Comparison of ENCODE assay signal across 11 cellular contexts in the genomic region with DNA sequence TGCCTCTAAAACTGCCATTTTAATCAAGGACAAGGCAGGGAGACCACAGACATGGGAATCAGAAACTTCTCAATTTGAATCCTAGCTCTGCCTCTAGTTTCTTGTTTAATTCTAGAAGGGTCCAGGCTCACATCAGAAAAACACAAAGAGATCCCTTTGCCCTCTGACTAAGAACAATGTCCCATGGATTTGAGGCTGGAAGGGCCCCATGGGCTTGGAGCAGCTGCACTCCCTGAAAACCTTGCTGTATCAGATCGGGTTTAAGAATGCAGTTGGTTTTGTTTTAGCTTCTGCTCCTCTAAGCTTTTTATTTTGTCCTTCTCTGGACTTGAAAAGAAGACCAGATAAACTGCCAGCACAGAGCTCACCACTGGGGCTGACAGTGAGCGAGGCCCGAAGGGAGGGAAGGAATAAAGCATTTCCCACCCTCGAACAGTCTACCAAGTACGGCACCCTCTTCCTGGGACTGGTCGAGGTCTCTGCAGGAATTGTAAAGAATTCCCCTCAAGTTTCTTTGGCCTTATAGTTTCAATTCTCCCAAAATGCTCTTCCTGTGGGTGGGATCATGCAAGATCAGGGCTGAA.
DNase-seq lines count a peak whose midpoint lies in the region; ATAC-seq lines count a peak whose summit lies in the region.
"Had no signal": no experiment of that assay in that cellular context is flagged by ENCODE, and none has a peak within 500 bp of the region (broad histone marks: within the 10 kb centered on the region; RNA-seq: fewer than 3 reads in every experiment).

No MANE protein-coding gene starts in this region.

- H3K9me3 ChIP-seq in mesenchymal stem cell (ENCODE audit: control insufficient read depth, low read length) (no peaks in the 10 kb centered on the region), stomach smooth muscle (ENCODE audit: control insufficient read depth in 2 of 2, low read length in 2 of 2) (no peaks in the 10 kb centered on the region)

- H3K27me3 Mint-ChIP-seq in natural killer cell treated with Interleukin-12 subunit alpha and Interleukin-12 subunit beta and Interleukin-15 and Interleukin-18, amount 100 ng/mL, for 72 hours, result no peaks in the 10 kb centered on the region

- H3K4me1 Mint-ChIP-seq in natural killer cell treated with Interleukin-12 subunit alpha and Interleukin-12 subunit beta and Interleukin-15 and Interleukin-18, amount 100 ng/mL, for 72 hours (ENCODE audit: low read depth in 2 of 2), result peaks cover 16 to 17% of the 10 kb centered on the region in 2 donors

- no peak overlapping the region for H2AFZ ChIP-seq in mesenchymal stem cell (ENCODE audit: low read depth, low read length)

- peak overlapping the region in 1 of 2 donors; percentile 70 for H3K27ac Mint-ChIP-seq in natural killer cell treated with Interleukin-12 subunit alpha and Interleukin-12 subunit beta and Interleukin-15 and Interleukin-18, amount 100 ng/mL, for 72 hours
- H3K27ac Mint-ChIP-seq: T-helper 1 cell treated with Interleukin-12 subunit alpha and Interleukin-12 subunit beta and Interleukin-4 antibody, amounts not matched to agents 30 μg/mL and 1 μg/mL, for 36 hours had no signal

- H3K14ac ChIP-seq in mesenchymal stem cell (ENCODE audit: low read length in 2 of 2), result no peak overlapping the region

- ATAC-seq in natural killer cell treated with Interleukin-12 subunit alpha and Interleukin-12 subunit beta and Interleukin-15 and Interleukin-18, amount 100 ng/mL, for 72 hours, result no peak

- H3K36me3 ChIP-seq in mesenchymal stem cell (ENCODE audit: control insufficient read depth in 1 of 2, insufficient read depth in 2 of 2, low read depth in 1 of 2, low read length in 2 of 2) (no peaks in the 10 kb centered on the region), stomach smooth muscle (ENCODE audit: control insufficient read depth in 2 of 2, insufficient read depth in 2 of 2, low read length in 2 of 2) (no peaks in the 10 kb centered on the region)

- H3K36me3 Mint-ChIP-seq in natural killer cell treated with Interleukin-12 subunit alpha and Interleukin-12 subunit beta and Interleukin-15 and Interleukin-18, amount 100 ng/mL, for 72 hours, result peaks cover 4% of the 10 kb centered on the region

- H3K4me2 ChIP-seq in mesenchymal stem cell (ENCODE audit: low read length, poor library complexity, severe bottlenecking), result no peak overlapping the region

- no peak overlapping the region for H2BK120ac ChIP-seq in mesenchymal stem cell (ENCODE audit: low read depth, low read length)

- peaks cover 45% of the 10 kb centered on the region for H3K79me1 ChIP-seq in mesenchymal stem cell (replicated peaks; ENCODE audit: low read length, poor library complexity, severe bottlenecking)

- peaks cover 2% of the 10 kb centered on the region for H3K9me3 Mint-ChIP-seq in natural killer cell treated with Interleukin-12 subunit alpha and Interleukin-12 subunit beta and Interleukin-15 and Interleukin-18, amount 100 ng/mL, for 72 hours

- H3K4me3 ChIP-seq in mesenchymal stem cell (ENCODE audit: insufficient read depth in 1 of 2, low read depth in 1 of 2, low read length in 2 of 2), result peak overlapping the region in 1 of 2 experiments; percentile 40
- no peak overlapping the region for H3K4me3 ChIP-seq in stomach smooth muscle (ENCODE audit: low read length in 2 of 2)

- no peak overlapping the region for H2BK12ac ChIP-seq in mesenchymal stem cell (ENCODE audit: low read length in 2 of 2)

- H3K18ac ChIP-seq in mesenchymal stem cell (ENCODE audit: low read depth in 1 of 2, low read length in 2 of 2), result peak overlapping the region in 1 of 2 experiments; percentile 38

- no peaks in the 10 kb centered on the region for H3K27me3 ChIP-seq in mesenchymal stem cell (ENCODE audit: control insufficient read depth in 1 of 2, insufficient read depth in 1 of 2, low read length in 2 of 2)
- no peaks in the 10 kb centered on the region for H3K27me3 ChIP-seq in stomach smooth muscle (ENCODE audit: control insufficient read depth in 1 of 2, insufficient read depth in 2 of 2, low read length in 2 of 2)

- no peak overlapping the region for H3K4ac ChIP-seq in mesenchymal stem cell (ENCODE audit: low read depth in 1 of 2, low read length in 2 of 2)

- H2BK5ac ChIP-seq in mesenchymal stem cell (ENCODE audit: low read depth, low read length, poor library complexity, severe bottlenecking), result no peak overlapping the region

- no peak overlapping the region for H3K4me3 Mint-ChIP-seq in natural killer cell treated with Interleukin-12 subunit alpha and Interleukin-12 subunit beta and Interleukin-15 and Interleukin-18, amount 100 ng/mL, for 72 hours
- H3K4me3 Mint-ChIP-seq: T-helper 1 cell treated with Interleukin-12 subunit alpha and Interleukin-12 subunit beta and Interleukin-4 antibody, amounts not matched to agents 30 μg/mL and 1 μg/mL, for 36 hours had no signal

- peak overlapping the region; percentile 30 for H4K8ac ChIP-seq in mesenchymal stem cell (ENCODE audit: low read length)

- H3K9ac ChIP-seq in mesenchymal stem cell (ENCODE audit: low read length) (peak overlapping the region; percentile 67), stomach smooth muscle (ENCODE audit: low read length in 2 of 2) (peak overlapping the region in 1 of 2 donors; percentile 42)

- no peak overlapping the region for H4K91ac ChIP-seq in mesenchymal stem cell (ENCODE audit: low read length)

- H3K4me1 ChIP-seq in mesenchymal stem cell (ENCODE audit: control insufficient read depth, insufficient read depth, low read depth, low read length) (no peaks in the 10 kb centered on the region), stomach smooth muscle (ENCODE audit: control insufficient read depth, insufficient read depth, low read length) (peaks cover 46% of the 10 kb centered on the region)

- no peak overlapping the region for H2BK15ac ChIP-seq in mesenchymal stem cell (ENCODE audit: low read depth, poor library complexity, severe bottlenecking)

- H3K27ac ChIP-seq in angular gyrus (ENCODE audit: low read depth, low read length), result peak overlapping the region; percentile 94
- H3K27ac ChIP-seq in mesenchymal stem cell (ENCODE audit: low read length, poor library complexity, severe bottlenecking), result no peak overlapping the region
- peak overlapping the region; percentile 18 for H3K27ac ChIP-seq in stomach smooth muscle (ENCODE audit: low read length)

- DNase-seq in Kasumi-1 (lab: John Stamatoyannopoulos, UW) (peak; percentile 69 to 72), mesenchymal stem cell (no peak), EL (no peak), NCI-H510A (lab: John Stamatoyannopoulos, UW) (no peak)
- no peak for DNase-seq in activated T-cell treated with anti-CD3 and anti-CD28 coated beads, Interleukin-2, amount 50 U/mL, for 1 hour
- no peak for DNase-seq in natural killer cell treated with Interleukin-12 subunit alpha and Interleukin-12 subunit beta and Interleukin-15 and Interleukin-18, amount 100 ng/mL, for 72 hours (ENCODE audit: low spot score)
- DNase-seq: NCI-H1092; NK-92 treated with Interleukin-12 subunit alpha and Interleukin-12 subunit beta, amount 100 ng/mL, for 24 hours had no signal

- 90% methylated on average over 6 of the region's 6 CpGs for whole genome bisulfite sequencing in mesenchymal stem cell

- H2AK5ac ChIP-seq in mesenchymal stem cell (ENCODE audit: low read length, severe bottlenecking), result no peak overlapping the region

- H3K23ac ChIP-seq in mesenchymal stem cell (ENCODE audit: low read length in 2 of 2), result no peak overlapping the region

Comparison
In these comparisons a context has a peak if more than half of its experiments do, and no peak if none do; other contexts are left out.
1. DNase-seq: peak in Kasumi-1 (2 of 2); none in mesenchymal stem cell (single experiment), activated T-cell treated with anti-CD3 and anti-CD28 coated beads, Interleukin-2, amount 50 U/mL, for 1 hour (single experiment), natural killer cell treated with Interleukin-12 subunit alpha and Interleukin-12 subunit beta and Interleukin-15 and Interleukin-18, amount 100 ng/mL, for 72 hours (single experiment), EL (single experiment) and NCI-H510A (single experiment).